Comparison of ENCODE assay signal across 22 cellular contexts in genomic region chr4:41883988-41884737, GRCh38. TPM values are rescaled to one million over a fixed set of nuclear protein-coding genes. Genes with fewer than 3 reads are reported as not detected.
DNase-seq lines count a peak whose midpoint lies in the region; ATAC-seq, FAIRE-seq and TF ChIP-seq lines count a peak whose summit lies in the region.
"Had no signal": no experiment of that assay in that cellular context is flagged by ENCODE, and none has a peak within 500 bp of the region (broad histone marks: within the 10 kb centered on the region; RNA-seq: fewer than 3 reads in every experiment).

No MANE protein-coding gene starts in this region.

- H3K27me3 ChIP-seq in SK-N-SH (ENCODE audit: insufficient read depth) (peaks cover 44% of the 10 kb centered on the region), HepG2 (ENCODE audit: control insufficient read depth in 1 of 2, insufficient read depth in 2 of 2, low read length in 2 of 2) (peaks cover 0 to 15% of the 10 kb centered on the region in 2 experiments; a peak in 4 of 5 replicates)

- H3K27ac ChIP-seq in SK-N-SH (ENCODE audit: low read depth in 2 of 2, low read length in 1 of 2), result peak overlapping the region in 1 of 2 experiments; percentile 99; a peak in 2 of 4 replicates
- no peak overlapping the region for H3K27ac ChIP-seq in HepG2 (ENCODE audit: extremely low read length, insufficient read depth, low read length)
- H3K27ac ChIP-seq: body of pancreas, heart left ventricle, left lung, prostate gland, tibial nerve had no signal

- H3K9me3 ChIP-seq in SK-N-SH (no peaks in the 10 kb centered on the region), HepG2 (ENCODE audit: low read length) (no peaks in the 10 kb centered on the region)
- H3K9me3 ChIP-seq: body of pancreas, heart left ventricle, left lung, prostate gland, tibial nerve had no signal

- H3K4me3 ChIP-seq in SK-N-SH (ENCODE audit: low read depth in 2 of 2, low read length in 1 of 2), result no peak overlapping the region
- no peak overlapping the region for H3K4me3 ChIP-seq in HepG2 (replicated peaks in 1 of 3; ENCODE audit: insufficient read depth in 1 of 3, low read depth in 2 of 3, low read length in 3 of 3)
- H3K4me3 ChIP-seq: body of pancreas, heart left ventricle, left lung, prostate gland, tibial nerve had no signal

- intact Hi-C loops in HepG2 (cut with micrococcal nuclease; ENCODE audit: unreplicated experiment), result no loop called here

- no peaks in the 10 kb centered on the region for H4K20me1 ChIP-seq in SK-N-SH (ENCODE audit: insufficient read depth)
- H4K20me1 ChIP-seq in HepG2 (ENCODE audit: insufficient read depth, low read length), result no peaks in the 10 kb centered on the region

- H3F3A ChIP-seq in SK-N-SH (replicated peaks; ENCODE audit: insufficient read depth), result no peaks in the 10 kb centered on the region

- no peak overlapping the region for H3K4me2 ChIP-seq in SK-N-SH
- no peak overlapping the region for H3K4me2 ChIP-seq in HepG2 (ENCODE audit: low read depth, low read length)

- POLR2A ChIA-PET in HEK293T (lab: Yijun Ruan, JAX) (no interaction called here), SK-N-SH (lab: Yijun Ruan, JAX) (interaction anchor here (0.7 to 16.3 kb wide), 11 partner anchors 10 to 143 kb away, joined by 3 to 524 read pairs (median 5); partner anchors contain the start of genes PHOX2B and TMEM33), HepG2 (lab: Yijun Ruan, JAX) (no interaction called here)

- DNase-seq in ELR (ENCODE audit: low read depth) (peak; percentile 22), HEK293T (ENCODE audit: extremely low spot score) (peak; percentile 51), SK-N-SH (peak; percentile 80), HepG2 (ENCODE audit: low spot score) (peak; percentile 22), GF-D8 (lab: John Stamatoyannopoulos, UW) (no peak)
- DNase-seq in activated effector memory CD4-positive, alpha-beta T cell treated with Interleukin-2 at 50 U/mL for 16 hours, result no peak
- DNase-seq: activated CD4-positive, alpha-beta T cell treated with anti-CD3 and anti-CD28 coated beads, Interleukin-2, amount 10 ng/mL, durations not matched to agents 24 days and 14 days; activated naive CD8-positive, alpha-beta T cell treated with anti-CD3 and anti-CD28 coated beads, Interleukin-2, amount 10 ng/mL, durations not matched to agents 7 days and 5 days; body of pancreas; heart left ventricle; left lung; MM.1S; NCI-H1694 treated with DMSO at 0.1 percent for 48 hours; NCI-H446 treated with DMSO at 0.1 percent for 48 hours; small intestine; stimulated activated naive CD8-positive, alpha-beta T cell treated with anti-CD3 and anti-CD28 coated beads, Interleukin-15, amount 100 ng/mL, for 72 hours; T-cell had no signal

- H3K36me3 ChIP-seq in SK-N-SH (replicated peaks in 1 of 2; ENCODE audit: control insufficient read depth in 1 of 2, insufficient read depth in 2 of 2, low read length in 1 of 2), result no peaks in the 10 kb centered on the region
- H3K36me3 ChIP-seq in HepG2 (replicated peaks in 1 of 2; ENCODE audit: control insufficient read depth in 1 of 2, insufficient read depth in 2 of 2, low read length in 2 of 2), result no peaks in the 10 kb centered on the region
- H3K36me3 ChIP-seq: heart left ventricle, left lung, prostate gland, tibial nerve had no signal

- ATAC-seq in HepG2, result peak; percentile 87
- no peak for ATAC-seq in GM18519 (IDR thresholded peaks at IDR 0.05; ENCODE audit: low FRiP score, unreplicated experiment)
- ATAC-seq: activated T-helper 17 cell treated with anti-CD3 and anti-CD28 coated beads, Interleukin-2, amount 50 U/mL, for 72 hours; body of pancreas; heart left ventricle; left lung; stimulated activated naive CD8-positive, alpha-beta T cell treated with anti-CD3 and anti-CD28 coated beads, Interleukin-15, amount 100 ng/mL, for 72 hours; T-cell had no signal

- H3K9me2 ChIP-seq in SK-N-SH, result no peaks in the 10 kb centered on the region

- CTCF ChIA-PET in HEK293T (lab: Yijun Ruan, JAX), result interaction anchor here (0.6 to 1.5 kb wide), 5 partner anchors 21 to 197 kb away, joined by 4 to 7 read pairs (median 5); no protein-coding TSS in a partner anchor
- CTCF ChIA-PET in SK-N-SH (lab: Yijun Ruan, JAX), result interaction anchor here (0.5 to 12.6 kb wide), 22 partner anchors 9 to 603 kb away, joined by 3 to 188 read pairs (median 4); partner anchors contain the start of genes PHOX2B and TMEM33
- CTCF ChIA-PET in HepG2 (lab: Yijun Ruan, JAX; ENCODE audit: low intra/inter-chr PET ratio, low total read pairs), result no interaction called here

- no peak for FAIRE-seq in HepG2 (lab: Jason Lieb, UNC)
- FAIRE-seq: colon, small intestine had no signal

- BruUV-seq in HepG2 (replicated peaks; lab: Mats Ljungman, UMichigan), result no TSS peak

- in situ Hi-C loops in HepG2 (cut with HindIII; ENCODE audit: extremely low pct_ligation_motif_present, low pct_unique_long_range_greater_than_20kb), result loop anchor here (10.0 kb wide), 1 partner anchor 619 kb away; no protein-coding TSS in a partner anchor

- TF ChIP-seq EP300 in SK-N-SH (IDR thresholded peaks at IDR 0.05; ENCODE audit: borderline replicate concordance in 1 of 2, low read depth in 1 of 2, low read length in 1 of 2) (peak in 1 of 2 experiments; percentile 91; a peak in 2 of 4 replicates), HepG2 (IDR thresholded peaks at IDR 0.05; ENCODE audit: low read depth in 2 of 2, low read length in 2 of 2) (0 out of 4 replicates have a peak, but pooled peaks of 1 of the 2 experiments have one; percentile 28), HepG2 (CRISPR knock-in tag; IDR thresholded peaks at IDR 0.05; ENCODE audit: borderline replicate concordance) (no peak)

- TF ChIP-seq POLR2A in HepG2 (IDR thresholded peaks at IDR 0.05; ENCODE audit: insufficient read depth in 1 of 2, low read depth in 2 of 2, low read length in 2 of 2), result no peak

- 36% methylated on average over 5 of the region's 5 CpGs for WGBS in SK-N-SH (ENCODE audit: low lambda C conversion rate)
- under 1% methylated on average over 5 of the region's 5 CpGs for WGBS in HepG2 (ENCODE audit: low lambda C conversion rate)

- H2AFZ ChIP-seq in SK-N-SH (ENCODE audit: low read depth) (no peak overlapping the region), HepG2 (ENCODE audit: low read length) (no peak overlapping the region)

- H3K79me2 ChIP-seq in SK-N-SH (ENCODE audit: insufficient read depth) (no peaks in the 10 kb centered on the region), HepG2 (ENCODE audit: insufficient read depth, low read length) (no peaks in the 10 kb centered on the region)

- H3K9ac ChIP-seq in SK-N-SH (no peak overlapping the region), HepG2 (ENCODE audit: insufficient read depth, low read depth, low read length) (no peak overlapping the region)

- TF ChIP-seq RAD21 in SK-N-SH (IDR thresholded peaks at IDR 0.05; ENCODE audit: low read length) (peak; percentile 67), HepG2 (CRISPR knock-in tag; IDR thresholded peaks at IDR 0.05) (no peak)

- peaks cover 0 to 41% of the 10 kb centered on the region in 2 experiments; a peak in 3 of 4 replicates for H3K4me1 ChIP-seq in SK-N-SH (ENCODE audit: control insufficient read depth in 1 of 2, insufficient read depth in 2 of 2, low read depth in 1 of 2, low read length in 1 of 2)
- H3K4me1 ChIP-seq in HepG2 (ENCODE audit: insufficient read depth, low read length), result peaks cover 16% of the 10 kb centered on the region

- TF ChIP-seq CTCF in SK-N-SH (IDR thresholded peaks at IDR 0.05) (no peak; the same call in 1 of the 2 replicates), HepG2 (CRISPR knock-in tag; IDR thresholded peaks at IDR 0.05) (no peak)

TF ChIP-seq in HEK293T, 16 proteins besides CTCF, POLR2A, EP300 and RAD21 (continues in another document):
- TF ChIP-seq ZNF384 (IDR thresholded peaks at IDR 0.05), result no peak

TF ChIP-seq in SK-N-SH, 30 proteins besides CTCF, POLR2A, EP300 and RAD21 (continues in another document):
- TF ChIP-seq RXRA (IDR thresholded peaks at IDR 0.05; ENCODE audit: borderline replicate concordance, low read depth), result no peak
- peak; percentile 76 for TF ChIP-seq FOXJ3 (CRISPR knock-in tag; IDR thresholded peaks at IDR 0.05)
- no peak for TF ChIP-seq MAX (IDR thresholded peaks at IDR 0.05; ENCODE audit: low read depth)

TF ChIP-seq in HepG2, 621 proteins besides CTCF, POLR2A, EP300 and RAD21 (continues in another document):
- TF ChIP-seq BRF2 (CRISPR knock-in tag; IDR thresholded peaks at IDR 0.05), result no peak
- no peak for TF ChIP-seq ZNF274 (CRISPR knock-in tag; IDR thresholded peaks at IDR 0.05)

RNA-seq across cellular contexts. Expression of gene TMEM33, which starts 51.1 kb away (rescaled TPM):
- polyA plus RNA-seq in SK-N-SH (2012; rRNA removed) (31.2 and 43.2 TPM in 2 replicates), HepG2 (2011; rRNA removed) (36.1 and 40.1 TPM in 2 replicates)
- polyA plus RNA-seq in SK-N-SH (2012; cell fraction: cytosol; rRNA removed), result 32.0 and 35.2 TPM in 2 replicates
- polyA plus RNA-seq in SK-N-SH (2012; cell fraction: nucleus; rRNA removed), result 24.7 and 28.2 TPM in 2 replicates
- total RNA-seq in HepG2 (2016; rRNA removed; fragmentation: Illumina TruSeq; extraction: Trizol), result 51.6 and 66.6 TPM in 2 replicates
- total RNA-seq in HepG2 (2016; cell fraction: cytosol; rRNA removed; fragmentation: Illumina TruSeq; extraction: Trizol; ENCODE audit: low read depth), result 6.1 and 7.9 TPM in 2 replicates
- 53.3 and 58.7 TPM in 2 replicates for total RNA-seq in HepG2 (2016; cell fraction: insoluble cytoplasmic fraction; rRNA removed; fragmentation: Illumina TruSeq; extraction: Trizol)
- total RNA-seq in HepG2 (2016; cell fraction: membrane; rRNA removed; fragmentation: Illumina TruSeq; extraction: Trizol), result 17.7 and 20.2 TPM in 2 replicates
- total RNA-seq in HepG2 (2016; cell fraction: nucleus; rRNA removed; fragmentation: Illumina TruSeq; extraction: Trizol), result 56.2 and 69.6 TPM in 2 replicates
- 24.4 and 32.3 TPM in 2 replicates for polyA plus RNA-seq in HepG2 (2011; cell fraction: cytosol; rRNA removed)
- 9.6 and 12.2 TPM in 2 replicates for polyA plus RNA-seq in HepG2 (2011; cell fraction: nucleus; rRNA removed)
- 20.5 and 27.5 TPM in 2 replicates for polyA plus RNA-seq in HepG2 (2012)
- 7.0 and 7.2 TPM in 2 replicates for polyA plus RNA-seq in HepG2 (2016; cell fraction: cytosol; fragmentation: Illumina TruSeq; extraction: Trizol; ENCODE audit: low read depth)
- 34.2 and 35.6 TPM in 2 replicates for polyA plus RNA-seq in HepG2 (2016; cell fraction: insoluble cytoplasmic fraction; fragmentation: Illumina TruSeq; extraction: Trizol; ENCODE audit: low read depth)
- polyA plus RNA-seq in HepG2 (2016; cell fraction: membrane; fragmentation: Illumina TruSeq; extraction: Trizol; ENCODE audit: low read depth), result 12.0 and 13.3 TPM in 2 replicates
- polyA plus RNA-seq in HepG2 (2016; cell fraction: nucleus; fragmentation: Illumina TruSeq; extraction: Trizol; ENCODE audit: insufficient read depth, low read depth), result 54.9 and 61.4 TPM in 2 replicates
- polyA minus RNA-seq in HepG2 (2011; rRNA and poly(A)+ RNA removed; ENCODE audit: low replicate concordance), result 182 and 425 TPM in 2 replicates
- polyA minus RNA-seq in HepG2 (2011; cell fraction: cytosol; rRNA and poly(A)+ RNA removed), result 46.3 and 60.5 TPM in 2 replicates
- 35.8 and 42.9 TPM in 2 replicates for polyA minus RNA-seq in HepG2 (2011; cell fraction: nucleus; rRNA and poly(A)+ RNA removed)

Comparison
In these comparisons a context has a peak if more than half of its experiments do, and no peak if none do; other contexts are left out.
1. DNase-seq: peak in ELR (single experiment), HEK293T (single experiment), SK-N-SH (single experiment) and HepG2 (single experiment); none in GF-D8 (single experiment) and activated effector memory CD4-positive, alpha-beta T cell treated with Interleukin-2 at 50 U/mL for 16 hours (single experiment).